Comparison of ENCODE assay signal across 20 cellular contexts in the genomic region with DNA sequence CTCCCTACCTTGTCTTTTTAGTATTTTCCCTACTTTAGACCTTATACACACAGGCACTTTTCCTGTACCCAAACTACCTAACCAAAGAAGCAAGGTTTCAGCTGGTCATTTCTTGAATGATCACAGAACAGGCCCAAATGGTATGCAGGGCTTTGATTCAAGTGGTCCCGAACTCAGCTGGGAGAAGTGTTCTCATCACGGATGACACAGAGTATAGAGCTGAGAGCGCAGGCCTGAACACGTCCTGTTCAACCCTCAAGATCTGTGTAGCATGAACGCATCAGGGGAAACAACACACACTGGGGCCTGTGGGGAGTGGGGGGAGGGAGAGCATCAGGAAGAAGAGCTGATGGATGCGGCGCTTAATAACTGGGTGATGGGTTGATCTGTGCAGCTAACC.
A peak's percentile ranks its signal among the peaks of the same experiment; 100 is the strongest.
DNase-seq lines count a peak whose midpoint lies in the region; ATAC-seq, FAIRE-seq and TF ChIP-seq lines count a peak whose summit lies in the region.
"Had no signal": no experiment of that assay in that cellular context is flagged by ENCODE, and none has a peak within 500 bp of the region (broad histone marks: within the 10 kb centered on the region; RNA-seq: fewer than 3 reads in every experiment).

No MANE protein-coding gene starts in this region.

- H3K27ac Mint-ChIP-seq in MCF 10A (ENCODE audit: low read depth, unreplicated experiment) (no peak overlapping the region), GM23338 (peak overlapping the region; percentile 76; the same call in 1 of the 2 replicates)
- H3K27ac Mint-ChIP-seq: CD4-positive, CD25-positive, alpha-beta regulatory T cell had no signal

- H2AFZ ChIP-seq in GM23338, result 0 out of 2 replicates have a peak overlapping the region, but pooled peaks have one; percentile 52
- H2AFZ ChIP-seq in mammary epithelial cell (ENCODE audit: low read depth, low read length), result no peak overlapping the region
- H2AFZ ChIP-seq in HepG2 (ENCODE audit: low read length), result no peak overlapping the region

- intact Hi-C loops in MCF 10A (cut with micrococcal nuclease) (no loop called here), breast epithelium (cut with DNase I; ENCODE audit: low total_unique reads) (no loop called here), mammary epithelial cell (cut with micrococcal nuclease) (no loop called here), HepG2 (cut with micrococcal nuclease; ENCODE audit: unreplicated experiment) (no loop called here)

- H3K4me3 ChIP-seq in breast epithelium (no peak overlapping the region), GM23338 (no peak overlapping the region), mammary epithelial cell (replicated peaks in 1 of 3; ENCODE audit: insufficient read depth in 1 of 3, low read depth in 2 of 3, low read length in 3 of 3) (no peak overlapping the region), HepG2 (replicated peaks in 1 of 3; ENCODE audit: insufficient read depth in 1 of 3, low read depth in 2 of 3, low read length in 3 of 3) (no peak overlapping the region)

- no peaks in the 10 kb centered on the region for H3K27me3 Mint-ChIP-seq in MCF 10A (ENCODE audit: insufficient read depth, unreplicated experiment)
- H3K27me3 Mint-ChIP-seq in GM23338 (ENCODE audit: insufficient read depth, low read depth, poor library complexity), result no peaks in the 10 kb centered on the region
- H3K27me3 Mint-ChIP-seq: CD8-positive, alpha-beta memory T cell had no signal

- no peak overlapping the region for H3K4me2 ChIP-seq in GM23338
- H3K4me2 ChIP-seq in mammary epithelial cell (ENCODE audit: insufficient read depth, low read depth, low read length), result no peak overlapping the region
- no peak overlapping the region for H3K4me2 ChIP-seq in HepG2 (ENCODE audit: low read depth, low read length)

- DNase-seq in MCF 10A (ENCODE audit: unreplicated experiment), result peak; percentile 20
- no peak for DNase-seq in breast epithelium (ENCODE audit: low spot score in 2 of 2)
- DNase-seq in GM23338 (ENCODE audit: low spot score), result no peak
- DNase-seq in mammary epithelial cell, result peak; percentile 29
- peak; percentile 63 to 82 for DNase-seq in foreskin keratinocyte
- no peak for DNase-seq in activated T-cell treated with anti-CD3 and anti-CD28 coated beads, Interleukin-2, amount 50 U/mL, for 48 hours
- DNase-seq in DMS79 (lab: John Stamatoyannopoulos, UW), result no peak
- DNase-seq in HepG2 (ENCODE audit: low spot score), result no peak
- DNase-seq: 8988T; C1 segment of cervical spinal cord; CD4-positive, CD25-positive, alpha-beta regulatory T cell; CD8-positive, alpha-beta memory T cell; COR-L47; DMS 273 treated with DMSO at 0.1 percent for 48 hours; DMS53; GDM1; H7; KG1 had no signal

- no peak for TF ChIP-seq CTCF in MCF 10A (IDR thresholded peaks at IDR 0.05; ENCODE audit: unreplicated experiment)
- no peak for TF ChIP-seq CTCF in breast epithelium (IDR thresholded peaks at IDR 0.05)
- TF ChIP-seq CTCF in GM23338 (conservative IDR thresholded peaks at IDR 0.05; ENCODE audit: low read depth in 2 of 2), result no peak
- no peak for TF ChIP-seq CTCF in mammary epithelial cell (conservative IDR thresholded peaks at IDR 0.05 in 1 of 2, IDR thresholded peaks at IDR 0.05 in 1 of 2; ENCODE audit: extremely low read depth in 1 of 2, insufficient read depth in 1 of 2, low read depth in 1 of 2, low read length in 2 of 2)
- no peak for TF ChIP-seq CTCF in foreskin keratinocyte (conservative IDR thresholded peaks at IDR 0.05)
- no peak for TF ChIP-seq CTCF in HepG2 (CRISPR knock-in tag; IDR thresholded peaks at IDR 0.05)

- no TSS peak for BruUV-seq in MCF 10A (replicated peaks; lab: Mats Ljungman, UMichigan)
- no TSS peak for BruUV-seq in mammary epithelial cell (replicated peaks; lab: Mats Ljungman, UMichigan)
- BruUV-seq in HepG2 (replicated peaks; lab: Mats Ljungman, UMichigan), result no TSS peak

- 76% methylated on average over 5 of the region's 7 CpGs for WGBS in mammary epithelial cell (ENCODE audit: low coverage, missing lambda C conversion rate)
- 33% methylated on average over 7 of the region's 7 CpGs for WGBS in HepG2 (ENCODE audit: low lambda C conversion rate)

- H3K9ac ChIP-seq in mammary epithelial cell (ENCODE audit: insufficient read depth, low read length) (no peak overlapping the region), HepG2 (ENCODE audit: insufficient read depth, low read depth, low read length) (no peak overlapping the region)

- peaks cover 20% of the 10 kb centered on the region for H3K4me1 Mint-ChIP-seq in MCF 10A (ENCODE audit: insufficient read depth, unreplicated experiment)
- H3K4me1 Mint-ChIP-seq in GM23338, result peaks cover 3% of the 10 kb centered on the region; the same call in 1 of the 3 replicates

- TF ChIP-seq RAD21 in HepG2 (CRISPR knock-in tag; IDR thresholded peaks at IDR 0.05), result no peak

- no peaks in the 10 kb centered on the region for H4K20me1 ChIP-seq in GM23338 (replicated peaks; ENCODE audit: insufficient read depth)
- no peaks in the 10 kb centered on the region for H4K20me1 ChIP-seq in mammary epithelial cell (ENCODE audit: insufficient read depth, low read length)
- no peaks in the 10 kb centered on the region for H4K20me1 ChIP-seq in HepG2 (ENCODE audit: insufficient read depth, low read length)

- H3K36me3 ChIP-seq in breast epithelium (no peaks in the 10 kb centered on the region), GM23338 (ENCODE audit: insufficient read depth) (no peaks in the 10 kb centered on the region), mammary epithelial cell (ENCODE audit: insufficient read depth, low read length) (no peaks in the 10 kb centered on the region), HepG2 (replicated peaks in 1 of 2; ENCODE audit: control insufficient read depth in 1 of 2, insufficient read depth in 2 of 2, low read length in 2 of 2) (no peaks in the 10 kb centered on the region)

- no peak overlapping the region for H3K27ac ChIP-seq in breast epithelium
- no peak overlapping the region for H3K27ac ChIP-seq in GM23338 (ENCODE audit: low read depth)
- no peak overlapping the region for H3K27ac ChIP-seq in mammary epithelial cell (ENCODE audit: insufficient read depth, low read depth, low read length)
- no peak overlapping the region for H3K27ac ChIP-seq in foreskin keratinocyte
- H3K27ac ChIP-seq in HepG2 (ENCODE audit: extremely low read length, insufficient read depth, low read length), result no peak overlapping the region

- POLR2A ChIA-PET in MCF 10A (lab: Yijun Ruan, JAX) (interaction anchor here (0.8 to 1.3 kb wide), 2 partner anchors 11 to 371 kb away, joined by 3 read pairs; no protein-coding TSS in a partner anchor), HepG2 (lab: Yijun Ruan, JAX) (no interaction called here)

- no peaks in the 10 kb centered on the region for H3K4me1 ChIP-seq in breast epithelium
- no peaks in the 10 kb centered on the region for H3K4me1 ChIP-seq in GM23338 (ENCODE audit: insufficient read depth)
- no peaks in the 10 kb centered on the region for H3K4me1 ChIP-seq in mammary epithelial cell (ENCODE audit: insufficient read depth, low read length)
- H3K4me1 ChIP-seq in foreskin keratinocyte, result peaks cover 6% of the 10 kb centered on the region
- no peaks in the 10 kb centered on the region for H3K4me1 ChIP-seq in HepG2 (ENCODE audit: insufficient read depth, low read length)

- in situ Hi-C loops in mammary epithelial cell (cut with MboI; ENCODE audit: low sequenced_read_pairs in 2 of 2), result no loop called here
- in situ Hi-C loops in HepG2 (cut with HindIII; ENCODE audit: extremely low pct_ligation_motif_present, low pct_unique_long_range_greater_than_20kb), result no loop called here

- H3K9me3 ChIP-seq in breast epithelium (no peaks in the 10 kb centered on the region), mammary epithelial cell (replicated peaks; ENCODE audit: insufficient read depth, low read length) (peaks cover 3% of the 10 kb centered on the region), HepG2 (ENCODE audit: low read length) (no peaks in the 10 kb centered on the region)

- no peak overlapping the region for H3K4me3 Mint-ChIP-seq in MCF 10A (ENCODE audit: unreplicated experiment)
- H3K4me3 Mint-ChIP-seq in GM23338, result no peak overlapping the region
- H3K4me3 Mint-ChIP-seq: CD4-positive, CD25-positive, alpha-beta regulatory T cell; CD8-positive, alpha-beta memory T cell had no signal

- ATAC-seq in GM23338 (no peak), foreskin keratinocyte (peak; percentile 98), HepG2 (no peak)
- ATAC-seq: HCT116 had no signal

- CTCF ChIA-PET in MCF 10A (lab: Yijun Ruan, JAX), result interaction anchor here (0.8 kb wide), 2 partner anchors 27 to 173 kb away, joined by 3 read pairs; no protein-coding TSS in a partner anchor
- CTCF ChIA-PET in mammary epithelial cell (lab: Charles Lee; ENCODE audit: low non-redundant PET), result interaction anchor here (0.8 kb wide), 1 partner anchor 172 kb away, joined by 18 read pairs; no protein-coding TSS in a partner anchor
- CTCF ChIA-PET in HepG2 (lab: Yijun Ruan, JAX; ENCODE audit: low intra/inter-chr PET ratio, low total read pairs), result no interaction called here

- no peaks in the 10 kb centered on the region for H3K9me3 Mint-ChIP-seq in MCF 10A (ENCODE audit: unreplicated experiment)
- no peaks in the 10 kb centered on the region for H3K9me3 Mint-ChIP-seq in GM23338
- H3K9me3 Mint-ChIP-seq: CD4-positive, CD25-positive, alpha-beta regulatory T cell; CD8-positive, alpha-beta memory T cell had no signal

- dilution Hi-C loops in mammary epithelial cell (cut with HindIII; ENCODE audit: low sequenced_read_pairs), result no loop called here

- no peak for FAIRE-seq in HepG2 (lab: Jason Lieb, UNC)
- FAIRE-seq: GM12892 had no signal

- H3K36me3 Mint-ChIP-seq in MCF 10A (ENCODE audit: insufficient read depth, unreplicated experiment) (no peaks in the 10 kb centered on the region), GM23338 (ENCODE audit: low read depth) (no peaks in the 10 kb centered on the region)
- H3K36me3 Mint-ChIP-seq: CD4-positive, CD25-positive, alpha-beta regulatory T cell had no signal

- H3K9me2 ChIP-seq in GM23338 (ENCODE audit: insufficient read depth), result 0 out of 2 replicates have a peak, but pooled peaks cover 3% of the 10 kb centered on the region

- no peak for TF ChIP-seq EP300 in HepG2 (IDR thresholded peaks at IDR 0.05; ENCODE audit: low read depth in 2 of 2, low read length in 2 of 2)
- TF ChIP-seq EP300 in HepG2 (CRISPR knock-in tag; IDR thresholded peaks at IDR 0.05; ENCODE audit: borderline replicate concordance), result no peak

- H3K27me3 ChIP-seq in breast epithelium (no peaks in the 10 kb centered on the region), GM23338 (ENCODE audit: insufficient read depth) (no peaks in the 10 kb centered on the region), mammary epithelial cell (ENCODE audit: insufficient read depth, low read length) (no peaks in the 10 kb centered on the region), foreskin keratinocyte (no peaks in the 10 kb centered on the region), HepG2 (ENCODE audit: control insufficient read depth in 1 of 2, insufficient read depth in 2 of 2, low read length in 2 of 2) (peaks cover 0 to 9% of the 10 kb centered on the region in 2 experiments; a peak in 3 of 5 replicates)

- no peaks in the 10 kb centered on the region for H3F3A ChIP-seq in GM23338 (replicated peaks; ENCODE audit: low read depth)

- H3K79me2 ChIP-seq in GM23338 (replicated peaks; ENCODE audit: insufficient read depth) (no peaks in the 10 kb centered on the region), mammary epithelial cell (ENCODE audit: insufficient read depth, low read length) (no peaks in the 10 kb centered on the region), HepG2 (ENCODE audit: insufficient read depth, low read length) (no peaks in the 10 kb centered on the region)

- TF ChIP-seq POLR2A in breast epithelium (IDR thresholded peaks at IDR 0.05) (no peak), HepG2 (IDR thresholded peaks at IDR 0.05; ENCODE audit: insufficient read depth in 1 of 2, low read depth in 2 of 2, low read length in 2 of 2) (no peak)

Comparison
In these comparisons a context has a peak if more than half of its experiments do, and no peak if none do; other contexts are left out.
1. DNase-seq: peak in MCF 10A (single experiment), mammary epithelial cell (single experiment) and foreskin keratinocyte (2 of 2); none in breast epithelium (0 of 2), GM23338 (single experiment), activated T-cell treated with anti-CD3 and anti-CD28 coated beads, Interleukin-2, amount 50 U/mL, for 48 hours (0 of 2), DMS79 (single experiment) and HepG2 (single experiment).